Comparison of ENCODE assay signal across 12 cellular contexts in genomic region chr2:168939061-168939460, GRCh38. TPM values are rescaled to one million over a fixed set of nuclear protein-coding genes. Genes with fewer than 3 reads are reported as not detected.
"Had no signal": no experiment of that assay in that cellular context is flagged by ENCODE, and none has a peak within 500 bp of the region (broad histone marks: within the 10 kb centered on the region; RNA-seq: fewer than 3 reads in every experiment).

No MANE protein-coding gene starts in this region.

- H3K9me3 ChIP-seq: HAP-1 had no signal

- H2AFZ ChIP-seq: GM23338 had no signal

- H3K27ac ChIP-seq: GM23248 had no signal

- H3K9ac ChIP-seq: GM23248 had no signal

- H3K4me3 ChIP-seq: GM23248, GM23338, HAP-1 had no signal

- DNase-seq: GM23248, GOT3, H7, H9, HCEC 1CT, HFFc6 had no signal

- H3K4me1 ChIP-seq: HAP-1 had no signal

- H3K4me2 ChIP-seq: GM23338 had no signal

- ATAC-seq: GM23338, HCT116 had no signal

- FAIRE-seq: H1, H54 had no signal

- H3K36me3 ChIP-seq: HAP-1 had no signal

RNA-seq across cellular contexts. Expression of gene G6PC2, which starts 38.0 kb away (rescaled TPM):
- total RNA-seq: GM23248, GM23338, H1, H4, H7, H9, HFFc6 had no signal
- polyA plus RNA-seq: GM23248, GM23338, H1 had no signal
